Comparison of ENCODE assay signal across 11 cellular contexts in genomic region chr17:76733618-76733957, GRCh38. TPM values are rescaled to one million over a fixed set of nuclear protein-coding genes. Genes with fewer than 3 reads are reported as not detected.
DNase-seq lines count a peak whose midpoint lies in the region; ATAC-seq, FAIRE-seq and TF ChIP-seq lines count a peak whose summit lies in the region.
"Had no signal": no experiment of that assay in that cellular context is flagged by ENCODE, and none has a peak within 500 bp of the region (broad histone marks: within the 10 kb centered on the region; RNA-seq: fewer than 3 reads in every experiment).

No MANE protein-coding gene starts in this region.

- H3K4ac ChIP-seq in mesenchymal stem cell (ENCODE audit: low read depth in 1 of 2, low read length in 2 of 2), result no peak overlapping the region

- no peak overlapping the region for H2BK12ac ChIP-seq in mesenchymal stem cell (ENCODE audit: low read length in 2 of 2)

- peaks cover 65% of the 10 kb centered on the region for H3K36me3 Mint-ChIP-seq in activated CD8-positive, alpha-beta T cell treated with anti-CD3 and anti-CD28 coated beads, Interleukin-2, amount 10 ng/mL, durations not matched to agents 7 days and 5 days (ENCODE audit: low read depth)

- H3K4me1 Mint-ChIP-seq in activated CD8-positive, alpha-beta T cell treated with anti-CD3 and anti-CD28 coated beads, Interleukin-2, amount 10 ng/mL, durations not matched to agents 7 days and 5 days (ENCODE audit: low read depth), result peaks cover 55% of the 10 kb centered on the region

- H3K4me1 ChIP-seq in A549 (peaks cover 29% of the 10 kb centered on the region), mesenchymal stem cell (ENCODE audit: control insufficient read depth, insufficient read depth, low read depth, low read length) (peaks cover 1% of the 10 kb centered on the region)

- no peak overlapping the region for H2BK15ac ChIP-seq in mesenchymal stem cell (ENCODE audit: low read depth, poor library complexity, severe bottlenecking)

- H3K27ac ChIP-seq in A549 (no peak overlapping the region), mesenchymal stem cell (ENCODE audit: low read length, poor library complexity, severe bottlenecking) (no peak overlapping the region)

- H3K4me2 ChIP-seq in A549, result peak overlapping the region; percentile 86
- H3K4me2 ChIP-seq in mesenchymal stem cell (ENCODE audit: low read length, poor library complexity, severe bottlenecking), result peak overlapping the region; percentile 16

- no peak for TF ChIP-seq EP300 in A549 (IDR thresholded peaks at IDR 0.05)

- H2BK5ac ChIP-seq in mesenchymal stem cell (ENCODE audit: low read depth, low read length, poor library complexity, severe bottlenecking), result no peak overlapping the region

- H3K23ac ChIP-seq in mesenchymal stem cell (ENCODE audit: low read length in 2 of 2), result no peak overlapping the region

- H3K27ac Mint-ChIP-seq in activated CD8-positive, alpha-beta T cell treated with anti-CD3 and anti-CD28 coated beads, Interleukin-2, amount 10 ng/mL, durations not matched to agents 7 days and 5 days, result peak overlapping the region; percentile 87

- no peak overlapping the region for H3K18ac ChIP-seq in mesenchymal stem cell (ENCODE audit: low read depth in 1 of 2, low read length in 2 of 2)

- H2BK120ac ChIP-seq in mesenchymal stem cell (ENCODE audit: low read depth, low read length), result no peak overlapping the region

- H3K9me3 Mint-ChIP-seq in activated CD8-positive, alpha-beta T cell treated with anti-CD3 and anti-CD28 coated beads, Interleukin-2, amount 10 ng/mL, durations not matched to agents 7 days and 5 days (ENCODE audit: insufficient read depth), result no peaks in the 10 kb centered on the region

- H3K27me3 Mint-ChIP-seq in activated CD8-positive, alpha-beta T cell treated with anti-CD3 and anti-CD28 coated beads, Interleukin-2, amount 10 ng/mL, durations not matched to agents 7 days and 5 days (ENCODE audit: low read depth), result no peaks in the 10 kb centered on the region

- peak overlapping the region; percentile 99 for H3K4me3 Mint-ChIP-seq in activated CD8-positive, alpha-beta T cell treated with anti-CD3 and anti-CD28 coated beads, Interleukin-2, amount 10 ng/mL, durations not matched to agents 7 days and 5 days

- no peak overlapping the region for H2AK5ac ChIP-seq in mesenchymal stem cell (ENCODE audit: low read length, severe bottlenecking)

- 60% methylated on average over 1 of the region's 1 CpG for WGBS in A549 (ENCODE audit: missing lambda C conversion rate)
- WGBS in mesenchymal stem cell, result no CpG with 5 or more reads among the region's 1 CpG

- peaks cover 12 to 63% of the 10 kb centered on the region in 2 experiments for H3K36me3 ChIP-seq in mesenchymal stem cell (ENCODE audit: control insufficient read depth in 1 of 2, insufficient read depth in 2 of 2, low read depth in 1 of 2, low read length in 2 of 2)

- no peak overlapping the region for H2AFZ ChIP-seq in mesenchymal stem cell (ENCODE audit: low read depth, low read length)

- no peak for TF ChIP-seq RAD21 in A549 (conservative IDR thresholded peaks at IDR 0.05 in 1 of 2, IDR thresholded peaks at IDR 0.05 in 1 of 2)

- no peak for TF ChIP-seq CTCF in A549 (IDR thresholded peaks at IDR 0.05)

- peak overlapping the region; percentile 95 for H3K9ac ChIP-seq in mesenchymal stem cell (ENCODE audit: low read length)

- CTCF ChIA-PET in A549 (lab: Yijun Ruan, JAX), result interaction anchor here (1.0 to 5.3 kb wide), 4 partner anchors 12 to 211 kb away, joined by 3 to 31 read pairs (median 8); no protein-coding TSS in a partner anchor
- CTCF ChIA-PET in activated CD8-positive, alpha-beta T cell treated with anti-CD3 and anti-CD28 coated beads, Interleukin-2, amount 10 ng/mL, durations not matched to agents 7 days and 5 days (lab: Charles Lee), result interaction anchor here (0.9 to 10.5 kb wide), 2 partner anchors 18 to 39 kb away, joined by 3 to 76 read pairs; no protein-coding TSS in a partner anchor

- no peak for FAIRE-seq in A549 (lab: Jason Lieb, UNC)
- FAIRE-seq: bronchial epithelial cell had no signal

- POLR2A ChIA-PET in A549 (lab: Yijun Ruan, JAX), result no interaction called here
- POLR2A ChIA-PET in activated CD8-positive, alpha-beta T cell treated with anti-CD3 and anti-CD28 coated beads, Interleukin-2, amount 10 ng/mL, durations not matched to agents 7 days and 5 days (lab: Charles Lee), result interaction anchor here (1.1 to 7.9 kb wide), 3 partner anchors 8 to 20 kb away, joined by 5 to 160 read pairs (median 7); partner anchors contain the start of genes JMJD6 and METTL23

- DNase-seq in A549 (ENCODE audit: low read depth in 1 of 2, low spot score in 1 of 2), result no peak
- no peak for DNase-seq in activated CD8-positive, alpha-beta T cell treated with anti-CD3 and anti-CD28 coated beads, Interleukin-2, amount 10 ng/mL, durations not matched to agents 7 days and 5 days
- no peak for DNase-seq in mesenchymal stem cell
- DNase-seq: NCI-H187 treated with DMSO at 0.1 percent for 48 hours, retina had no signal

- no peaks in the 10 kb centered on the region for H3K27me3 ChIP-seq in mesenchymal stem cell (ENCODE audit: control insufficient read depth in 1 of 2, insufficient read depth in 1 of 2, low read length in 2 of 2)

- H3K79me1 ChIP-seq in mesenchymal stem cell (replicated peaks; ENCODE audit: low read length, poor library complexity, severe bottlenecking), result no peaks in the 10 kb centered on the region

- in situ Hi-C loops in GM18951 (cut with MboI; ENCODE audit: low sequenced_read_pairs, unreplicated experiment), result no loop called here

- H3K9me3 ChIP-seq in A549 (no peaks in the 10 kb centered on the region), mesenchymal stem cell (ENCODE audit: control insufficient read depth, low read length) (no peaks in the 10 kb centered on the region)

- H3K14ac ChIP-seq in mesenchymal stem cell (ENCODE audit: low read length in 2 of 2), result no peak overlapping the region

- H4K8ac ChIP-seq in mesenchymal stem cell (ENCODE audit: low read length), result no peak overlapping the region

- H3K4me3 ChIP-seq in A549, result peak overlapping the region; percentile 95
- peak overlapping the region in 1 of 2 experiments; percentile 95 for H3K4me3 ChIP-seq in mesenchymal stem cell (ENCODE audit: insufficient read depth in 1 of 2, low read depth in 1 of 2, low read length in 2 of 2)

- ATAC-seq in A549, result no peak
- no peak for ATAC-seq in activated CD8-positive, alpha-beta T cell treated with anti-CD3 and anti-CD28 coated beads, Interleukin-2, amount 10 ng/mL, durations not matched to agents 7 days and 5 days
- no peak for ATAC-seq in HG02852 (IDR thresholded peaks at IDR 0.05; ENCODE audit: unreplicated experiment)
- ATAC-seq in HG02759 (IDR thresholded peaks at IDR 0.05; ENCODE audit: unreplicated experiment), result no peak
- no peak for ATAC-seq in HG03139 (IDR thresholded peaks at IDR 0.05; ENCODE audit: unreplicated experiment)
- ATAC-seq in HG02884 (IDR thresholded peaks at IDR 0.05; ENCODE audit: unreplicated experiment), result no peak

- H4K91ac ChIP-seq in mesenchymal stem cell (ENCODE audit: low read length), result no peak overlapping the region

- TF ChIP-seq POLR2A in A549 (IDR thresholded peaks at IDR 0.05; ENCODE audit: low read length), result no peak
- peak; percentile 1 for TF ChIP-seq POLR2A in GM18951 (IDR thresholded peaks at IDR 0.05; ENCODE audit: extremely low read depth, insufficient read depth, insufficient read length)

RNA-seq across cellular contexts. Expression of gene SRSF2, which starts 3.5 kb away (rescaled TPM):
- polyA plus RNA-seq in A549 (2011; rRNA removed), result 348 and 412 TPM in 2 replicates
- 457 and 705 TPM in 2 replicates for polyA plus RNA-seq in A549 (2012; cell fraction: cytosol; rRNA removed)
- polyA plus RNA-seq in A549 (2012; cell fraction: nucleus; rRNA removed), result 1,115 and 2,236 TPM in 2 replicates
- polyA plus RNA-seq in A549 (2017; fragmentation: RNase III; extraction: RNeasy Plus Mini Kit Qiagen cat#74134 plus additional on column Dnase treatment), result 338 to 342 TPM (median 340 TPM) in 3 replicates
- polyA minus RNA-seq in A549 (2011; rRNA and poly(A)+ RNA removed), result 111 and 119 TPM in 2 replicates
- total RNA-seq in activated CD8-positive, alpha-beta T cell treated with anti-CD3 and anti-CD28 coated beads, Interleukin-2, amount 10 ng/mL, durations not matched to agents 7 days and 5 days, result 100 to 1,000 TPM; 420 to 444 TPM
- polyA plus RNA-seq in mesenchymal stem cell (2013, experiment 1 of 2), result 127 TPM
- 137 TPM for polyA plus RNA-seq in mesenchymal stem cell (2013, experiment 2 of 2)

RNA-seq across cellular contexts. Expression of gene MFSD11, which starts 4.3 kb away (rescaled TPM):
- polyA plus RNA-seq in A549 (2011; rRNA removed) (26.0 and 30.0 TPM in 2 replicates), A549 (2017; fragmentation: RNase III; extraction: RNeasy Plus Mini Kit Qiagen cat#74134 plus additional on column Dnase treatment) (17.4 to 18.2 TPM (median 17.5 TPM) in 3 replicates)
- polyA plus RNA-seq in A549 (2012; cell fraction: cytosol; rRNA removed), result 11.3 and 13.8 TPM in 2 replicates
- polyA plus RNA-seq in A549 (2012; cell fraction: nucleus; rRNA removed), result 22.0 and 27.9 TPM in 2 replicates
- polyA minus RNA-seq in A549 (2011; rRNA and poly(A)+ RNA removed), result 19.6 and 24.8 TPM in 2 replicates
- 10 to 100 TPM; 22.1 to 22.8 TPM for total RNA-seq in activated CD8-positive, alpha-beta T cell treated with anti-CD3 and anti-CD28 coated beads, Interleukin-2, amount 10 ng/mL, durations not matched to agents 7 days and 5 days
- 24.6 TPM for polyA plus RNA-seq in mesenchymal stem cell (2013, experiment 1 of 2)
- 23.7 TPM for polyA plus RNA-seq in mesenchymal stem cell (2013, experiment 2 of 2)

RNA-seq across cellular contexts. Expression of gene METTL23, which starts 6.9 kb away (rescaled TPM):
- polyA plus RNA-seq in A549 (2011; rRNA removed) (120 and 138 TPM in 2 replicates), A549 (2017; fragmentation: RNase III; extraction: RNeasy Plus Mini Kit Qiagen cat#74134 plus additional on column Dnase treatment) (64.6 to 67.2 TPM (median 64.9 TPM) in 3 replicates)
- 59.6 and 69.2 TPM in 2 replicates for polyA plus RNA-seq in A549 (2012; cell fraction: cytosol; rRNA removed)
- 52.8 and 61.7 TPM in 2 replicates for polyA plus RNA-seq in A549 (2012; cell fraction: nucleus; rRNA removed)
- 22.2 and 33.0 TPM in 2 replicates for polyA minus RNA-seq in A549 (2011; rRNA and poly(A)+ RNA removed)
- 10 to 100 TPM; 39.6 to 44.7 TPM for total RNA-seq in activated CD8-positive, alpha-beta T cell treated with anti-CD3 and anti-CD28 coated beads, Interleukin-2, amount 10 ng/mL, durations not matched to agents 7 days and 5 days
- 35.5 TPM for polyA plus RNA-seq in mesenchymal stem cell (2013, experiment 1 of 2)
- 38.7 TPM for polyA plus RNA-seq in mesenchymal stem cell (2013, experiment 2 of 2)

RNA-seq across cellular contexts. Expression of gene JMJD6, which starts 7.2 kb away (rescaled TPM):
- 17.5 and 23.0 TPM in 2 replicates for polyA plus RNA-seq in A549 (2011; rRNA removed)
- polyA plus RNA-seq in A549 (2012; cell fraction: cytosol; rRNA removed), result 29.8 and 31.6 TPM in 2 replicates
- polyA plus RNA-seq in A549 (2012; cell fraction: nucleus; rRNA removed), result 38.6 and 43.7 TPM in 2 replicates
- polyA plus RNA-seq in A549 (2017; fragmentation: RNase III; extraction: RNeasy Plus Mini Kit Qiagen cat#74134 plus additional on column Dnase treatment), result 44.5 to 55.3 TPM (median 53.3 TPM) in 3 replicates
- 16.0 and 23.1 TPM in 2 replicates for polyA minus RNA-seq in A549 (2011; rRNA and poly(A)+ RNA removed)
- 10 to 100 TPM; 59.3 to 61.2 TPM for total RNA-seq in activated CD8-positive, alpha-beta T cell treated with anti-CD3 and anti-CD28 coated beads, Interleukin-2, amount 10 ng/mL, durations not matched to agents 7 days and 5 days
- polyA plus RNA-seq in mesenchymal stem cell (2013, experiment 1 of 2), result 23.3 TPM
- 24.1 TPM for polyA plus RNA-seq in mesenchymal stem cell (2013, experiment 2 of 2)

RNA-seq across cellular contexts. Expression of gene MXRA7, which starts 22.8 kb away (rescaled TPM):
- 47.8 and 80.1 TPM in 2 replicates for polyA plus RNA-seq in A549 (2011; rRNA removed)
- 23.0 and 30.3 TPM in 2 replicates for polyA plus RNA-seq in A549 (2012; cell fraction: cytosol; rRNA removed)
- polyA plus RNA-seq in A549 (2012; cell fraction: nucleus; rRNA removed), result 7.5 and 12.8 TPM in 2 replicates
- polyA plus RNA-seq in A549 (2017; fragmentation: RNase III; extraction: RNeasy Plus Mini Kit Qiagen cat#74134 plus additional on column Dnase treatment), result 48.6 to 59.2 TPM (median 57.2 TPM) in 3 replicates
- polyA minus RNA-seq in A549 (2011; rRNA and poly(A)+ RNA removed), result 20.3 and 22.2 TPM in 2 replicates
- 10 to 100 TPM; 12.4 to 13.3 TPM for total RNA-seq in activated CD8-positive, alpha-beta T cell treated with anti-CD3 and anti-CD28 coated beads, Interleukin-2, amount 10 ng/mL, durations not matched to agents 7 days and 5 days
- 167 TPM for polyA plus RNA-seq in mesenchymal stem cell (2013, experiment 1 of 2)
- 173 TPM for polyA plus RNA-seq in mesenchymal stem cell (2013, experiment 2 of 2)
